9 cellular contexts compared by ENCODE assay signal in genomic region chr3:129490273-129490675, GRCh38. TPM values are rescaled to one million over a fixed set of nuclear protein-coding genes. Genes with fewer than 3 reads are reported as not detected.
DNase-seq lines count a peak whose midpoint lies in the region; ATAC-seq and TF ChIP-seq lines count a peak whose summit lies in the region.
"Had no signal": no experiment of that assay in that cellular context is flagged by ENCODE, and none has a peak within 500 bp of the region (broad histone marks: within the 10 kb centered on the region; RNA-seq: fewer than 3 reads in every experiment).

No MANE protein-coding gene starts in this region.

- H3K9me3 Mint-ChIP-seq in CD4-positive, alpha-beta memory T cell: no peaks in the 10 kb centered on the region
- H3K9me3 Mint-ChIP-seq in activated T-cell treated with anti-CD3 and anti-CD28 coated beads, Interleukin-2, amount 50 U/mL, for 24 hours: no peaks in the 10 kb centered on the region
- H3K9me3 Mint-ChIP-seq in naive thymus-derived CD4-positive, alpha-beta T cell: no peaks in the 10 kb centered on the region

- H3K9me2 ChIP-seq in OCI-LY7 (ENCODE audit: insufficient read depth, low read length): no peaks in the 10 kb centered on the region

- H3K4me2 ChIP-seq in OCI-LY7 (ENCODE audit: low read length): no peak overlapping the region

- no peak overlapping the region for H3K4me3 Mint-ChIP-seq in CD4-positive, alpha-beta memory T cell
- H3K4me3 Mint-ChIP-seq in activated T-cell treated with anti-CD3 and anti-CD28 coated beads, Interleukin-2, amount 50 U/mL, for 24 hours: no peak overlapping the region
- H3K4me3 Mint-ChIP-seq in naive thymus-derived CD4-positive, alpha-beta T cell: no peak overlapping the region

- no peak overlapping the region for H2AFZ ChIP-seq in OCI-LY7 (ENCODE audit: low read length)

- no peaks in the 10 kb centered on the region for H3K27me3 Mint-ChIP-seq in CD4-positive, alpha-beta memory T cell
- no peaks in the 10 kb centered on the region for H3K27me3 Mint-ChIP-seq in activated T-cell treated with anti-CD3 and anti-CD28 coated beads, Interleukin-2, amount 50 U/mL, for 24 hours
- H3K27me3 Mint-ChIP-seq in naive thymus-derived CD4-positive, alpha-beta T cell: no peaks in the 10 kb centered on the region

- intact Hi-C loops in CD4-positive, alpha-beta memory T cell (cut with micrococcal nuclease): loop anchor here (1.0 kb wide), 5 partner anchors 118 to 444 kb away; no protein-coding TSS in a partner anchor
- intact Hi-C loops in OCI-LY7 (cut with micrococcal nuclease; ENCODE audit: unreplicated experiment): loop anchor here (1.0 to 2.0 kb wide), 5 partner anchors 107 to 444 kb away; no protein-coding TSS in a partner anchor
- intact Hi-C loops in naive thymus-derived CD4-positive, alpha-beta T cell (cut with micrococcal nuclease): loop anchor here (1.0 to 10.0 kb wide), 10 partner anchors 49 to 512 kb away; partner anchors contain the start of genes IFT122 (in 1 of the 2) and PLXND1 (in 1 of the 2)

- BruUV-seq in OCI-LY7 (replicated peaks; lab: Mats Ljungman, UMichigan): no TSS peak

- DNase-seq in CD4-positive, alpha-beta memory T cell: peak in 4 of 5 donors; percentile 48 to 61 (median 56)
- DNase-seq in HuH-7.5 (ENCODE audit: low spot score) (peak; percentile 92), OCI-LY7 (ENCODE audit: low spot score) (peak; percentile 76), fibroblast of mammary gland (ENCODE audit: low read depth) (peak; percentile 97)
- DNase-seq in activated T-cell treated with anti-CD3 and anti-CD28 coated beads, Interleukin-2, amount 50 U/mL, for 24 hours: peak; percentile 59
- DNase-seq in naive thymus-derived CD4-positive, alpha-beta T cell: peak in 8 of 9 donors; percentile 16 to 56 (median 40)
- DNase-seq in stimulated activated naive CD8-positive, alpha-beta T cell treated with anti-CD3 and anti-CD28 coated beads, Interleukin-15, Interleukin-2, amounts not matched to agents 100 U/mL and 50 U/mL, for 24 hours: peak; percentile 58

- no peaks in the 10 kb centered on the region for H3K27me3 ChIP-seq in CD4-positive, alpha-beta memory T cell (ENCODE audit: insufficient read depth, low read length)
- no peaks in the 10 kb centered on the region for H3K27me3 ChIP-seq in naive thymus-derived CD4-positive, alpha-beta T cell (ENCODE audit: control insufficient read depth in 2 of 2, insufficient read depth in 2 of 2, low read length in 2 of 2)

- POLR2A ChIA-PET in CD4-positive, alpha-beta memory T cell (lab: Charles Lee; ENCODE audit: partially characterized antibody): interaction anchor here (0.5 to 1.7 kb wide), 7 partner anchors 86 to 339 kb away, joined by 3 to 15 read pairs (median 4); no protein-coding TSS in a partner anchor
- POLR2A ChIA-PET in OCI-LY7 (lab: Charles Lee): interaction anchor here (0.6 to 1.1 kb wide), 7 partner anchors 10 to 464 kb away, joined by 3 to 4 read pairs (median 3); no protein-coding TSS in a partner anchor
- POLR2A ChIA-PET in naive thymus-derived CD4-positive, alpha-beta T cell (lab: Charles Lee): interaction anchor here (0.6 to 0.9 kb wide), 2 partner anchors 51 to 579 kb away, joined by 3 to 4 read pairs; partner anchors contain the start of genes IFT122 and MBD4

- H3K27ac ChIP-seq in CD4-positive, alpha-beta memory T cell (ENCODE audit: low read depth, low read length): no peak overlapping the region
- H3K27ac ChIP-seq in OCI-LY7 (ENCODE audit: low read depth, low read length, poor library complexity, severe bottlenecking): no peak overlapping the region
- no peak overlapping the region for H3K27ac ChIP-seq in naive thymus-derived CD4-positive, alpha-beta T cell (ENCODE audit: low read depth, low read length)

- H4K20me1 ChIP-seq in OCI-LY7 (ENCODE audit: insufficient read depth, low read length): no peaks in the 10 kb centered on the region

- peaks cover 0 to 4% (median 0%) of the 10 kb centered on the region in 4 donors for H3K4me1 Mint-ChIP-seq in CD4-positive, alpha-beta memory T cell
- H3K4me1 Mint-ChIP-seq in activated T-cell treated with anti-CD3 and anti-CD28 coated beads, Interleukin-2, amount 50 U/mL, for 24 hours (ENCODE audit: low read depth): no peaks in the 10 kb centered on the region
- H3K4me1 Mint-ChIP-seq in naive thymus-derived CD4-positive, alpha-beta T cell: peaks cover 0 to 3% (median 0%) of the 10 kb centered on the region in 7 donors

- no peak overlapping the region for H3K4me3 ChIP-seq in CD4-positive, alpha-beta memory T cell (ENCODE audit: low read length in 2 of 2)
- H3K4me3 ChIP-seq in OCI-LY7 (ENCODE audit: low read depth, low read length, poor library complexity, severe bottlenecking): no peak overlapping the region
- no peak overlapping the region for H3K4me3 ChIP-seq in fibroblast of mammary gland (ENCODE audit: control insufficient read depth, low read depth, low read length)
- H3K4me3 ChIP-seq in naive thymus-derived CD4-positive, alpha-beta T cell (ENCODE audit: low read length): no peak overlapping the region

- no peaks in the 10 kb centered on the region for H3K9me3 ChIP-seq in CD4-positive, alpha-beta memory T cell (ENCODE audit: control insufficient read depth in 1 of 2, low read length in 2 of 2)
- no peaks in the 10 kb centered on the region for H3K9me3 ChIP-seq in OCI-LY7 (ENCODE audit: low read length)
- no peaks in the 10 kb centered on the region for H3K9me3 ChIP-seq in naive thymus-derived CD4-positive, alpha-beta T cell (ENCODE audit: control insufficient read depth in 2 of 3, low read length in 3 of 3)

- H3K79me2 ChIP-seq in OCI-LY7 (ENCODE audit: insufficient read depth, low read depth, low read length): no peaks in the 10 kb centered on the region

- peaks cover 19 to 22% of the 10 kb centered on the region in 2 donors for H3K36me3 Mint-ChIP-seq in CD4-positive, alpha-beta memory T cell
- peaks cover 18% of the 10 kb centered on the region for H3K36me3 Mint-ChIP-seq in activated T-cell treated with anti-CD3 and anti-CD28 coated beads, Interleukin-2, amount 50 U/mL, for 24 hours (ENCODE audit: low read depth)
- peaks cover 0 to 37% (median 13%) of the 10 kb centered on the region in 5 donors for H3K36me3 Mint-ChIP-seq in naive thymus-derived CD4-positive, alpha-beta T cell

- no peaks in the 10 kb centered on the region for H3K4me1 ChIP-seq in CD4-positive, alpha-beta memory T cell (ENCODE audit: insufficient read depth, low read length)
- no peaks in the 10 kb centered on the region for H3K4me1 ChIP-seq in OCI-LY7 (ENCODE audit: insufficient read depth, low read length, poor library complexity, severe bottlenecking)
- no peaks in the 10 kb centered on the region for H3K4me1 ChIP-seq in naive thymus-derived CD4-positive, alpha-beta T cell (ENCODE audit: control insufficient read depth in 2 of 2, insufficient read depth in 2 of 2, low read length in 2 of 2)

- CTCF ChIA-PET in CD4-positive, alpha-beta memory T cell (lab: Charles Lee; ENCODE audit: partially characterized antibody): interaction anchor here (0.6 to 9.5 kb wide), 52 partner anchors 10 to 463 kb away, joined by 3 to 169 read pairs (median 5); partner anchors contain the start of genes IFT122 and MBD4
- CTCF ChIA-PET in OCI-LY7 (lab: Charles Lee; ENCODE audit: unreplicated experiment): interaction anchor here (0.5 to 1.2 kb wide), 10 partner anchors 13 to 443 kb away, joined by 3 to 7 read pairs (median 4); partner anchors contain the start of gene PLXND1
- CTCF ChIA-PET in naive thymus-derived CD4-positive, alpha-beta T cell (lab: Charles Lee): interaction anchor here (0.6 to 1.7 kb wide), 13 partner anchors 9 to 452 kb away, joined by 3 to 10 read pairs (median 4); no protein-coding TSS in a partner anchor

- peak; percentile 60 for ATAC-seq in GM19452 (IDR thresholded peaks at IDR 0.05; ENCODE audit: unreplicated experiment)
- peak; percentile 91 for ATAC-seq in naive thymus-derived CD4-positive, alpha-beta T cell
- peak; percentile 82 for ATAC-seq in stimulated activated naive CD8-positive, alpha-beta T cell treated with anti-CD3 and anti-CD28 coated beads, Interleukin-15, Interleukin-2, amounts not matched to agents 100 U/mL and 50 U/mL, for 24 hours

- TF ChIP-seq CTCF in OCI-LY7 (conservative IDR thresholded peaks at IDR 0.05; ENCODE audit: low read length) (peak; percentile 95), fibroblast of mammary gland (conservative IDR thresholded peaks at IDR 0.05; ENCODE audit: control insufficient read depth, insufficient read depth, low read depth, low read length) (peak; percentile 91)

- no peaks in the 10 kb centered on the region for H3K36me3 ChIP-seq in CD4-positive, alpha-beta memory T cell (ENCODE audit: insufficient read depth, low read length)
- H3K36me3 ChIP-seq in OCI-LY7 (ENCODE audit: insufficient read depth, low read length): 0 out of 2 replicates have a peak, but pooled peaks cover 7% of the 10 kb centered on the region
- peaks cover 0 to 6% (median 0%) of the 10 kb centered on the region in 3 experiments for H3K36me3 ChIP-seq in naive thymus-derived CD4-positive, alpha-beta T cell (ENCODE audit: control insufficient read depth in 2 of 3, insufficient read depth in 3 of 3, low read length in 3 of 3)

- H3K27ac Mint-ChIP-seq in CD4-positive, alpha-beta memory T cell: peak overlapping the region in 3 of 7 donors; percentile 30 to 55 (median 36)
- no peak overlapping the region for H3K27ac Mint-ChIP-seq in activated T-cell treated with anti-CD3 and anti-CD28 coated beads, Interleukin-2, amount 50 U/mL, for 24 hours
- H3K27ac Mint-ChIP-seq in naive thymus-derived CD4-positive, alpha-beta T cell: no peak overlapping the region

RNA-seq across cellular contexts. Expression of gene RHO, which starts 38.2 kb away (rescaled TPM):
- total RNA-seq in CD4-positive, alpha-beta memory T cell: not detected
- polyA plus RNA-seq in CD4-positive, alpha-beta memory T cell: not detected
- not detected in 2 replicates for total RNA-seq in OCI-LY7 (2014; rRNA removed; shearing (Covaris generic))
- total RNA-seq in OCI-LY7 (2022): not detected in 2 replicates
- not detected for total RNA-seq in naive thymus-derived CD4-positive, alpha-beta T cell
- not detected for polyA plus RNA-seq in naive thymus-derived CD4-positive, alpha-beta T cell
- total RNA-seq: activated CD8-positive, alpha-beta memory T cell treated with anti-CD3 and anti-CD28 coated beads for 36 hours had no signal

RNA-seq across cellular contexts. Expression of gene IFT122, which starts 50.2 kb away (rescaled TPM):
- 10 to 100 TPM; 20.0 to 21.8 TPM for total RNA-seq in CD4-positive, alpha-beta memory T cell
- 1 to 10 TPM; 5.3 to 5.8 TPM for polyA plus RNA-seq in CD4-positive, alpha-beta memory T cell
- 21.6 and 25.8 TPM in 2 replicates for total RNA-seq in OCI-LY7 (2014; rRNA removed; shearing (Covaris generic))
- 37.0 and 48.1 TPM in 2 replicates for total RNA-seq in OCI-LY7 (2022)
- 10 to 100 TPM; 16.6 to 25.2 (median 18.8) TPM for total RNA-seq in naive thymus-derived CD4-positive, alpha-beta T cell
- polyA plus RNA-seq in naive thymus-derived CD4-positive, alpha-beta T cell: 1 to 10 TPM; 3.3 to 9.8 TPM

RNA-seq across cellular contexts. Expression of gene MBD4, which starts 50.5 kb away (rescaled TPM):
- 10 to 100 TPM; 52.4 to 58.0 TPM for total RNA-seq in CD4-positive, alpha-beta memory T cell
- 10 to 100 TPM; 36.6 to 52.9 TPM for polyA plus RNA-seq in CD4-positive, alpha-beta memory T cell
- 42.4 and 46.3 TPM in 2 replicates for total RNA-seq in OCI-LY7 (2014; rRNA removed; shearing (Covaris generic))
- 74.6 and 86.1 TPM in 2 replicates for total RNA-seq in OCI-LY7 (2022)
- 10 to 100 TPM; 37.9 to 56.6 (median 53.1) TPM for total RNA-seq in naive thymus-derived CD4-positive, alpha-beta T cell
- polyA plus RNA-seq in naive thymus-derived CD4-positive, alpha-beta T cell: 10 to 100 TPM; 45.2 to 46.9 TPM

RNA-seq across cellular contexts. Expression of gene H1-8, which starts 52.7 kb away (rescaled TPM):
- total RNA-seq in CD4-positive, alpha-beta memory T cell: not detected
- polyA plus RNA-seq in CD4-positive, alpha-beta memory T cell: not detected
- total RNA-seq in OCI-LY7 (2014; rRNA removed; shearing (Covaris generic)): not detected in 2 replicates
- total RNA-seq in OCI-LY7 (2022): not detected in 2 replicates
- total RNA-seq in naive thymus-derived CD4-positive, alpha-beta T cell: not detected
- not detected for polyA plus RNA-seq in naive thymus-derived CD4-positive, alpha-beta T cell
- total RNA-seq: activated CD8-positive, alpha-beta memory T cell treated with anti-CD3 and anti-CD28 coated beads for 36 hours had no signal

Comparison
In these comparisons a context has a peak if more than half of its experiments do, and no peak if none do; other contexts are left out.
1. DNase-seq: peak in every context shown above with its lines; median percentile 97 in fibroblast of mammary gland; 92 in HuH-7.5; 76 in OCI-LY7; 59 in activated T-cell treated with anti-CD3 and anti-CD28 coated beads, Interleukin-2, amount 50 U/mL, for 24 hours; 58 in stimulated activated naive CD8-positive, alpha-beta T cell treated with anti-CD3 and anti-CD28 coated beads, Interleukin-15, Interleukin-2, amounts not matched to agents 100 U/mL and 50 U/mL, for 24 hours; 56 in CD4-positive, alpha-beta memory T cell; 40 in naive thymus-derived CD4-positive, alpha-beta T cell.